In genomic region chr3:64796597-64796996, GRCh38 we compare ENCODE assay signal across 17 cellular contexts.
DNase-seq lines count a peak whose midpoint lies in the region; TF ChIP-seq lines count a peak whose summit lies in the region.
"Had no signal": no experiment of that assay in that cellular context is flagged by ENCODE, and none has a peak within 500 bp of the region (broad histone marks: within the 10 kb centered on the region; RNA-seq: fewer than 3 reads in every experiment).

No MANE protein-coding gene starts in this region.

- H3K9me3 ChIP-seq in mesodermal cell (ENCODE audit: control insufficient read depth, low read length) (no peaks in the 10 kb centered on the region), Peyer's patch (no peaks in the 10 kb centered on the region)
- H3K9me3 ChIP-seq: esophagus muscularis mucosa, SJCRH30, suprapubic skin had no signal

- H3K4me3 ChIP-seq in mesodermal cell (ENCODE audit: extremely low read depth, insufficient read depth, low read length, poor library complexity, severe bottlenecking) (no peak overlapping the region), Peyer's patch (no peak overlapping the region)
- H3K4me3 ChIP-seq: esophagus muscularis mucosa, GM23248, SJCRH30, suprapubic skin had no signal

- peaks cover 12% of the 10 kb centered on the region for H3K4me1 ChIP-seq in mesodermal cell (ENCODE audit: control insufficient read depth, insufficient read depth, low read length, poor library complexity, severe bottlenecking)
- no peaks in the 10 kb centered on the region for H3K4me1 ChIP-seq in Peyer's patch
- H3K4me1 ChIP-seq: SJCRH30 had no signal

- DNase-seq in GF-D8 (lab: John Stamatoyannopoulos, UW) (peak; percentile 55), OCI-M1 (lab: John Stamatoyannopoulos, UW) (peak; percentile 3), dermis blood vessel endothelial cell (peak; percentile 88), AG08396 (ENCODE audit: low spot score) (no peak), Peyer's patch (no peak)
- DNase-seq in activated T-cell treated with anti-CD3 and anti-CD28 coated beads, Interleukin-2, amount 50 U/mL, for 24 hours = no peak
- DNase-seq: activated CD4-positive, alpha-beta T cell treated with anti-CD3 and anti-CD28 coated beads for 36 hours; GM23248; naive thymus-derived CD8-positive, alpha-beta T cell; NCI-H2107; NCI-H524 treated with DMSO at 0.1 percent for 48 hours; SJCRH30 had no signal

- peaks cover 2% of the 10 kb centered on the region for H3K9me3 Mint-ChIP-seq in activated T-cell treated with anti-CD3 and anti-CD28 coated beads, Interleukin-2, amount 50 U/mL, for 24 hours

- no peak for TF ChIP-seq CTCF in Peyer's patch (IDR thresholded peaks at IDR 0.05)

- TF ChIP-seq POLR2A in Peyer's patch (IDR thresholded peaks at IDR 0.05) = no peak

- H3K27ac Mint-ChIP-seq in activated T-cell treated with anti-CD3 and anti-CD28 coated beads, Interleukin-2, amount 50 U/mL, for 24 hours = no peak overlapping the region
- H3K27ac Mint-ChIP-seq: activated CD4-positive, alpha-beta T cell treated with anti-CD3 and anti-CD28 coated beads for 36 hours; activated T-helper 17 cell treated with anti-CD3 and anti-CD28 coated beads, Interleukin-2, amount 50 U/mL, for 72 hours; naive thymus-derived CD8-positive, alpha-beta T cell had no signal

- WGBS in mesodermal cell (ENCODE audit: insufficient coverage in 2 of 2), 2 experiments = 89 to 97% methylated on average over 3 of the region's 6 CpGs

- H3K27me3 Mint-ChIP-seq in activated T-cell treated with anti-CD3 and anti-CD28 coated beads, Interleukin-2, amount 50 U/mL, for 24 hours = no peaks in the 10 kb centered on the region
- H3K27me3 Mint-ChIP-seq: activated CD4-positive, alpha-beta T cell treated with anti-CD3 and anti-CD28 coated beads for 36 hours; activated T-helper 17 cell treated with anti-CD3 and anti-CD28 coated beads, Interleukin-2, amount 50 U/mL, for 72 hours; naive thymus-derived CD8-positive, alpha-beta T cell had no signal

- H3K27ac ChIP-seq in mesodermal cell (ENCODE audit: low read depth, low read length, severe bottlenecking) (peak overlapping the region; percentile 52), Peyer's patch (no peak overlapping the region)
- H3K27ac ChIP-seq: C4-2B, esophagus muscularis mucosa, GM23248, SJCRH30, suprapubic skin had no signal

- no peaks in the 10 kb centered on the region for H3K27me3 ChIP-seq in Peyer's patch
- H3K27me3 ChIP-seq: esophagus muscularis mucosa, SJCRH30, suprapubic skin had no signal

- H3K36me3 ChIP-seq in mesodermal cell (ENCODE audit: control insufficient read depth, insufficient read depth, low read length) = no peaks in the 10 kb centered on the region
- no peaks in the 10 kb centered on the region for H3K36me3 ChIP-seq in Peyer's patch
- H3K36me3 ChIP-seq: SJCRH30, suprapubic skin had no signal

- no peaks in the 10 kb centered on the region for H3K36me3 Mint-ChIP-seq in activated T-cell treated with anti-CD3 and anti-CD28 coated beads, Interleukin-2, amount 50 U/mL, for 24 hours (ENCODE audit: low read depth)
- H3K36me3 Mint-ChIP-seq: naive thymus-derived CD8-positive, alpha-beta T cell had no signal

- no peak overlapping the region for H3K4me3 Mint-ChIP-seq in activated T-cell treated with anti-CD3 and anti-CD28 coated beads, Interleukin-2, amount 50 U/mL, for 24 hours
- H3K4me3 Mint-ChIP-seq: activated CD4-positive, alpha-beta T cell treated with anti-CD3 and anti-CD28 coated beads for 36 hours; activated T-helper 17 cell treated with anti-CD3 and anti-CD28 coated beads, Interleukin-2, amount 50 U/mL, for 72 hours; naive thymus-derived CD8-positive, alpha-beta T cell had no signal

- H3K4me1 Mint-ChIP-seq in activated T-cell treated with anti-CD3 and anti-CD28 coated beads, Interleukin-2, amount 50 U/mL, for 24 hours (ENCODE audit: low read depth) = no peaks in the 10 kb centered on the region
- H3K4me1 Mint-ChIP-seq: activated CD4-positive, alpha-beta T cell treated with anti-CD3 and anti-CD28 coated beads for 36 hours; activated T-helper 17 cell treated with anti-CD3 and anti-CD28 coated beads, Interleukin-2, amount 50 U/mL, for 72 hours; naive thymus-derived CD8-positive, alpha-beta T cell had no signal

Comparison
In these comparisons a context has a peak if more than half of its experiments do, and no peak if none do; other contexts are left out.
1. DNase-seq: peak in GF-D8 (single experiment), OCI-M1 (single experiment) and dermis blood vessel endothelial cell (single experiment); none in AG08396 (single experiment), Peyer's patch (0 of 3) and activated T-cell treated with anti-CD3 and anti-CD28 coated beads, Interleukin-2, amount 50 U/mL, for 24 hours (single experiment).